ENCODE assay signal across 8 cellular contexts in the genomic region with DNA sequence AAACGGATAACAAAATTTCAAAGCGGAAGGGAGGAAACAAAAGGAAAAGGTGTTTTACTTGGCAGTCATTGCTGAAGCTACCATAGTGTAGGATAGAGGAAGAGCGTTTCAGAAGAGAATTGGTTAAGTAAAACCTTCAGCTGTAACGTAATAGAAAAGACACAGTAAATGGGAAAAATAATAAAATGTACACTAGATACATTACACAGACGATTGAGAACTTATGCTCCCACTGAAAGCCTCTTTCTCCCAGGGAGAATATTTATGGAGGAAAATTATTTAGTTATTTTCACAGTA.
DNase-seq lines count a peak whose midpoint lies in the region; ATAC-seq, FAIRE-seq and TF ChIP-seq lines count a peak whose summit lies in the region.

No MANE protein-coding gene starts in this region.

- no peak for TF ChIP-seq RAD21 in A549 (conservative IDR thresholded peaks at IDR 0.05 in 1 of 2, IDR thresholded peaks at IDR 0.05 in 1 of 2)

- peaks cover 9% of the 10 kb centered on the region; the same call in 2 of the 3 replicates for H3K4me1 ChIP-seq in A549
- no peaks in the 10 kb centered on the region for H3K4me1 ChIP-seq in mesodermal cell (ENCODE audit: control insufficient read depth, insufficient read depth, low read length, poor library complexity, severe bottlenecking)

- no peak for TF ChIP-seq CTCF in A549 (IDR thresholded peaks at IDR 0.05)

- peak overlapping the region; percentile 94 for H3K4me3 Mint-ChIP-seq in activated T-helper 2 cell treated with anti-CD3 and anti-CD28 coated beads, Interferon-gamma antibody, Interleukin-2, Interleukin-4, amounts not matched to agents 10 μg/mL and 5 μg/mL and 100 μg/mL, durations not matched to agents 14 hours and 24 hours and 36 hours (ENCODE audit: low read depth)

- no peak for TF ChIP-seq POLR2A in A549 (IDR thresholded peaks at IDR 0.05; ENCODE audit: low read length)

- FAIRE-seq in A549 (lab: Jason Lieb, UNC): no peak

- intact Hi-C loops in activated T-helper 2 cell treated with anti-CD3 and anti-CD28 coated beads, Interferon-gamma antibody, Interleukin-2, Interleukin-4, amounts not matched to agents 10 μg/mL and 5 μg/mL and 100 μg/mL, durations not matched to agents 14 hours and 24 hours and 36 hours (cut with micrococcal nuclease): no loop called here

- no peaks in the 10 kb centered on the region for H3K9me3 Mint-ChIP-seq in activated T-helper 2 cell treated with anti-CD3 and anti-CD28 coated beads, Interferon-gamma antibody, Interleukin-2, Interleukin-4, amounts not matched to agents 10 μg/mL and 5 μg/mL and 100 μg/mL, durations not matched to agents 14 hours and 24 hours and 36 hours

- no peak for TF ChIP-seq EP300 in A549 (IDR thresholded peaks at IDR 0.05)

- H3K36me3 Mint-ChIP-seq in activated T-helper 2 cell treated with anti-CD3 and anti-CD28 coated beads, Interferon-gamma antibody, Interleukin-2, Interleukin-4, amounts not matched to agents 10 μg/mL and 5 μg/mL and 100 μg/mL, durations not matched to agents 14 hours and 24 hours and 36 hours (ENCODE audit: low read depth): no peaks in the 10 kb centered on the region

- peak overlapping the region; percentile 81 for H3K27ac Mint-ChIP-seq in activated T-helper 2 cell treated with anti-CD3 and anti-CD28 coated beads, Interferon-gamma antibody, Interleukin-2, Interleukin-4, amounts not matched to agents 10 μg/mL and 5 μg/mL and 100 μg/mL, durations not matched to agents 14 hours and 24 hours and 36 hours

- H3K9me3 ChIP-seq in A549 (no peaks in the 10 kb centered on the region), mesodermal cell (ENCODE audit: control insufficient read depth, low read length) (no peaks in the 10 kb centered on the region)

- no peaks in the 10 kb centered on the region for H3K36me3 ChIP-seq in H7 (replicated peaks; ENCODE audit: control insufficient read depth, insufficient read depth, low read length)
- H3K36me3 ChIP-seq in mesodermal cell (ENCODE audit: control insufficient read depth, insufficient read depth, low read length): no peaks in the 10 kb centered on the region

- no peak for DNase-seq in A549 (ENCODE audit: low read depth in 1 of 2, low spot score in 1 of 2)
- no peak for DNase-seq in H7
- no peak for DNase-seq in activated T-helper 2 cell treated with anti-CD3 and anti-CD28 coated beads, Interferon-gamma antibody, Interleukin-2, Interleukin-4, amounts not matched to agents 10 μg/mL and 5 μg/mL and 100 μg/mL, durations not matched to agents 14 hours and 24 hours and 36 hours (ENCODE audit: low spot score)
- no peak for DNase-seq in H4 (ENCODE audit: low spot score)

- 63% methylated on average over 5 of the region's 5 CpGs for WGBS in A549 (ENCODE audit: missing lambda C conversion rate)
- 6% methylated on average over 2 of the region's 5 CpGs; no CpG with 5 or more reads in 1 of the 2 experiments for WGBS in mesodermal cell (ENCODE audit: insufficient coverage in 2 of 2), 2 experiments

- CTCF ChIA-PET in A549 (lab: Yijun Ruan, JAX): interaction anchor here (1.0 kb wide), 1 partner anchor 24 kb away, joined by 3 read pairs; no protein-coding TSS in a partner anchor

- ATAC-seq in A549 (no peak; a peak in 1 of 6 replicates), HG02852 (IDR thresholded peaks at IDR 0.05; ENCODE audit: unreplicated experiment) (no peak), HG02678 (IDR thresholded peaks at IDR 0.05; ENCODE audit: unreplicated experiment) (no peak), GM21381 (IDR thresholded peaks at IDR 0.05; ENCODE audit: unreplicated experiment) (no peak)

- peaks cover 44% of the 10 kb centered on the region for H3K4me1 Mint-ChIP-seq in activated T-helper 2 cell treated with anti-CD3 and anti-CD28 coated beads, Interferon-gamma antibody, Interleukin-2, Interleukin-4, amounts not matched to agents 10 μg/mL and 5 μg/mL and 100 μg/mL, durations not matched to agents 14 hours and 24 hours and 36 hours (ENCODE audit: low read depth)

- peaks cover 28% of the 10 kb centered on the region for H3K27me3 Mint-ChIP-seq in activated T-helper 2 cell treated with anti-CD3 and anti-CD28 coated beads, Interferon-gamma antibody, Interleukin-2, Interleukin-4, amounts not matched to agents 10 μg/mL and 5 μg/mL and 100 μg/mL, durations not matched to agents 14 hours and 24 hours and 36 hours (ENCODE audit: low read depth)

- H3K27ac ChIP-seq in A549: peak overlapping the region; percentile 70 to 79; a peak in 4 of 6 replicates
- H3K27ac ChIP-seq in mesodermal cell (ENCODE audit: low read depth, low read length, severe bottlenecking): no peak overlapping the region

- H3K4me3 ChIP-seq in A549 (peak overlapping the region; percentile 41; the same call in 1 of the 3 replicates), H7 (ENCODE audit: insufficient read depth, low read depth, low read length) (peak overlapping the region; percentile 52), mesodermal cell (ENCODE audit: extremely low read depth, insufficient read depth, low read length, poor library complexity, severe bottlenecking) (peak overlapping the region; percentile 46)

- H3K4me2 ChIP-seq in A549: peak overlapping the region; percentile 59

- peaks cover 76% of the 10 kb centered on the region for H3K27me3 ChIP-seq in H7 (ENCODE audit: control insufficient read depth, insufficient read depth, low read length)

- POLR2A ChIA-PET in A549 (lab: Yijun Ruan, JAX): interaction anchor here (0.8 kb wide), 1 partner anchor 89 kb away, joined by 3 read pairs; no protein-coding TSS in a partner anchor

TF ChIP-seq in A549, 52 proteins besides CTCF, POLR2A, EP300 and RAD21:
- TF ChIP-seq, protein P1, sequence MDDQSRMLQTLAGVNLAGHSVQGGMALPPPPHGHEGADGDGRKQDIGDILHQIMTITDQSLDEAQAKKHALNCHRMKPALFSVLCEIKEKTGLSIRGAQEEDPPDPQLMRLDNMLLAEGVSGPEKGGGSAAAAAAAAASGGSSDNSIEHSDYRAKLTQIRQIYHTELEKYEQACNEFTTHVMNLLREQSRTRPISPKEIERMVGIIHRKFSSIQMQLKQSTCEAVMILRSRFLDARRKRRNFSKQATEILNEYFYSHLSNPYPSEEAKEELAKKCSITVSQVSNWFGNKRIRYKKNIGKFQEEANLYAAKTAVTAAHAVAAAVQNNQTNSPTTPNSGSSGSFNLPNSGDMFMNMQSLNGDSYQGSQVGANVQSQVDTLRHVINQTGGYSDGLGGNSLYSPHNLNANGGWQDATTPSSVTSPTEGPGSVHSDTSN (IDR thresholded peaks at IDR 0.05): no peak
- no peak for TF ChIP-seq RARB (CRISPR knock-in tag; IDR thresholded peaks at IDR 0.05)
- no peak for TF ChIP-seq KDM1A (IDR thresholded peaks at IDR 0.05; ENCODE audit: low read depth)
